In the genomic region with DNA sequence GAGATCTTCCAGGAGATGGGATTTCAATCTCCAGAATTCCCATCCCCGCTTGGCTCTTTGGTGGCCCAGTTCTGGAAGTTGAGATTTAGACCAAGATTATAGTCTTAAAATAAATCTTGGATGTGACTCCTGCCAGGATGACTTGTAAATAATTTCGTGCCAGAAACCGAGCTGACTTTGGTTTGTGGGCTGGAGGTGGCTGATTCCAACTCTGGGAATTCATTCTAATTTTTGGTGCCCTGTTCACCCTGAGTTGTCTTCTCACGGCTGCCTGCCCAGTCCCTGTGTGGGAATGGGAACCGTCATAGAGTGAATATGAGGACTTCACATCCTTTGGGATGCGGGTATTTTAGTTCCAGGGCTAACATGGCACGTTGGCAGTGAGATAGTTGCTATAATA, we compare ENCODE assay signal across 22 cellular contexts.
"Had no signal": no experiment of that assay in that cellular context is flagged by ENCODE, and none has a peak within 500 bp of the region (broad histone marks: within the 10 kb centered on the region; RNA-seq: fewer than 3 reads in every experiment).

No MANE protein-coding gene starts in this region.

- ATAC-seq: activated naive CD8-positive, alpha-beta T cell treated with anti-CD3 and anti-CD28 coated beads, Interleukin-2, amount 50 U/mL, for 24 hours; effector memory CD8-positive, alpha-beta T cell; left lung; naive thymus-derived CD8-positive, alpha-beta T cell had no signal

- H3K4me3 ChIP-seq: breast epithelium, hepatocyte, left lung, right atrium auricular region, transverse colon, vagina had no signal

- DNase-seq: activated B cell treated with CpG ODN at 0.5 μM for 24 hours; activated CD4-positive, alpha-beta T cell treated with anti-CD3 and anti-CD28 coated beads, Interleukin-2, amount 10 ng/mL, durations not matched to agents 7 days and 5 days; activated CD8-positive, alpha-beta memory T cell treated with anti-CD3 and anti-CD28 coated beads, Interleukin-2, amount 50 U/mL, for 48 hours; activated naive CD4-positive, alpha-beta T cell; activated naive CD8-positive, alpha-beta T cell treated with anti-CD3 and anti-CD28 coated beads, Interleukin-2, amount 50 U/mL, for 24 hours; aorta; cerebellar nuclear complex; effector memory CD8-positive, alpha-beta T cell; islet precursor cell; left lung; mammary epithelial cell; naive thymus-derived CD8-positive, alpha-beta T cell; small intestine; stimulated activated CD4-positive, alpha-beta T cell treated with anti-CD3 and anti-CD28 coated beads, Interleukin-4, amount 100 ng/mL, for 4 hours; stimulated activated CD8-positive, alpha-beta memory T cell treated with anti-CD3 and anti-CD28 coated beads, Interleukin-4, amount 100 ng/mL, for 48 hours; stimulated activated naive CD4-positive, alpha-beta T cell treated with Interleukin-2 at 50 U/mL for 16 hours; T-helper 2 cell; transverse colon had no signal
